Comparison of ENCODE assay signal across 17 cellular contexts in the genomic region with DNA sequence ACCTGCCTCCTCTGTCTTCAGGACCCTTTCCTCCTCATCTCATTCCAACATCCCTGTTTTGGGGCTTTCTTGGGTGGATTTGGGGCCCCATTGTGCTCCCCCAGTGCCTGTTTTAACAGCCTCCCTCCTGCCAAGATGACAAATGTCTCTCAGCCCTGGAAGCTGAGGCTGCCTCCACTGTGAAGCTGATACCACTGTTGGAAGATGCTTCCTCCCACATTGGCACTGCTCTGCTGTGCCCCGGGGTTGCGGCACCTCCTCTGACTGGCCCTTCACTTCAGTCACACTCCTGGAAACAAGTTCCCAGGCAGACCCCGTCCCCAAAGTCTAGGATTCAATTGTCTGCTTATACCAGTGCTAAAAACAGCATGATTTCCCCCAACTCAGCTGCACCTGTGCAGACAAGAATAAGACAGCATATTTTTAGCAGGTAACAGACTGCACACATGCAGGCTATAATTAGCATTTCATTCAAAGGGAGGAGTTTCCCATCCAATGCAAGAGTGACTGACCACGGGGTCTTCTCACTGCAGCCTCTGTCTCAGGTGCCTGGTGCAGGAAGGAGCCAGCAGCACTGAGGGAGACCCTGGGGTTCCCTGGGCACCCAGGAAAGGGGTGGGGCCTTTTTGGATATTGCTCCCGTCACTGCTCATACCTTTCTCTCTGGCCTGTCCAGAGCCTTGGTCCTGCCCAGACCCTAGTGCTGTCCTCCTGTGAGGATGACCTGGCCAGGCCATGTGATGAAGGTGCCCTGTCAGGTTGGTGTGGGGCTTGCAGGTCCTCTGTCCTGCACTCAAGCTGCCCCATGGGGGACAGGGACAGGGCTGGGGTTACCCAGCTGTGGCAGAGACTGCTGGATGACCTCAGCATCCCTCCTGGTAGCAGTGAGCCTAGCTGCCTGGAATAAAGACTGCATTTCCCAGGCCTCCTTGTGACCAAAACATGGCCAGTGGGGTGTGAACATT. TPM values are rescaled to one million over a fixed set of nuclear protein-coding genes. Genes with fewer than 3 reads are reported as not detected.
DNase-seq lines count a peak whose midpoint lies in the region; ATAC-seq and TF ChIP-seq lines count a peak whose summit lies in the region.
"Had no signal": no experiment of that assay in that cellular context is flagged by ENCODE, and none has a peak within 500 bp of the region (broad histone marks: within the 10 kb centered on the region; RNA-seq: fewer than 3 reads in every experiment).

No MANE protein-coding gene starts in this region.

- DNase-seq in mammary epithelial cell (peak; percentile 20), MCF 10A (ENCODE audit: unreplicated experiment) (no peak), PC-3 (no peak), epithelial cell of prostate (ENCODE audit: low read depth, low spot score) (no peak), sigmoid colon (peak; percentile 42), SK-N-SH (no peak), NCI-H526 treated with DMSO at 0.1 percent for 48 hours (lab: John Stamatoyannopoulos, UW) (no peak)
- DNase-seq: Calu3; CD4-positive, alpha-beta T cell; DMS79; NCI-H1436; NCI-H2029 treated with DMSO at 0.1 percent for 48 hours; NCI-H226; NCI-H526 had no signal

- H3F3A ChIP-seq in PC-3 (ENCODE audit: low read length, unreplicated experiment) (peaks cover 10% of the 10 kb centered on the region), SK-N-SH (replicated peaks; ENCODE audit: insufficient read depth) (no peaks in the 10 kb centered on the region)

- no TSS peak for BruUV-seq in mammary epithelial cell (replicated peaks; lab: Mats Ljungman, UMichigan)
- BruUV-seq in MCF 10A (replicated peaks; lab: Mats Ljungman, UMichigan) = no TSS peak
- BruUV-seq in PC-3 (replicated peaks; lab: Mats Ljungman, UMichigan) = TSS peak; percentile 78

- H3K4me3 ChIP-seq in mammary epithelial cell (replicated peaks in 1 of 3; ENCODE audit: insufficient read depth in 1 of 3, low read depth in 2 of 3, low read length in 3 of 3) (no peak overlapping the region), PC-3 (ENCODE audit: low read length) (no peak overlapping the region), sigmoid colon (no peak overlapping the region), SK-N-SH (ENCODE audit: low read depth in 2 of 2, low read length in 1 of 2) (no peak overlapping the region)
- H3K4me3 ChIP-seq: A549 had no signal

- ATAC-seq in PC-3 (peak; percentile 2; the same call in 1 of the 2 replicates), HG02678 (IDR thresholded peaks at IDR 0.05; ENCODE audit: unreplicated experiment) (no peak)
- ATAC-seq: HCT116 had no signal

- no peak for TF ChIP-seq POLR2A in sigmoid colon (IDR thresholded peaks at IDR 0.05)

- H3K4me2 ChIP-seq in mammary epithelial cell (ENCODE audit: insufficient read depth, low read depth, low read length) = peak overlapping the region; percentile 1
- H3K4me2 ChIP-seq in PC-3 (ENCODE audit: low read length) = peak overlapping the region; percentile 66
- no peak overlapping the region for H3K4me2 ChIP-seq in SK-N-SH
- H3K4me2 ChIP-seq: A549 had no signal

- H3K27ac ChIP-seq in mammary epithelial cell (ENCODE audit: insufficient read depth, low read depth, low read length) (peak overlapping the region; percentile 26), PC-3 (ENCODE audit: low read length) (peak overlapping the region; percentile 95), epithelial cell of prostate (peak overlapping the region; percentile 21), sigmoid colon (no peak overlapping the region), SK-N-SH (ENCODE audit: low read depth in 2 of 2, low read length in 1 of 2) (no peak overlapping the region)
- H3K27ac ChIP-seq: A549 had no signal

- CTCF ChIA-PET in mammary epithelial cell (lab: Charles Lee; ENCODE audit: low non-redundant PET) (no interaction called here), MCF 10A (lab: Yijun Ruan, JAX) (interaction anchor here (0.5 to 0.7 kb wide), 2 partner anchors 84 to 231 kb away, joined by 3 read pairs; no protein-coding TSS in a partner anchor), PC-3 (lab: Charles Lee) (no interaction called here), SK-N-SH (lab: Yijun Ruan, JAX) (no interaction called here)

- no peak overlapping the region for H3K4me3 Mint-ChIP-seq in MCF 10A (ENCODE audit: unreplicated experiment)
- H3K4me3 Mint-ChIP-seq: CD4-positive, alpha-beta T cell had no signal

- H3K79me2 ChIP-seq in mammary epithelial cell (ENCODE audit: insufficient read depth, low read length) (no peaks in the 10 kb centered on the region), PC-3 (ENCODE audit: low read length) (no peaks in the 10 kb centered on the region), SK-N-SH (ENCODE audit: insufficient read depth) (no peaks in the 10 kb centered on the region)

- no peaks in the 10 kb centered on the region for H4K20me1 ChIP-seq in mammary epithelial cell (ENCODE audit: insufficient read depth, low read length)
- H4K20me1 ChIP-seq in PC-3 (ENCODE audit: low read length) = no peaks in the 10 kb centered on the region
- no peaks in the 10 kb centered on the region for H4K20me1 ChIP-seq in SK-N-SH (ENCODE audit: insufficient read depth)

- dilution Hi-C loops in mammary epithelial cell (cut with HindIII; ENCODE audit: low sequenced_read_pairs) = no loop called here

- no peaks in the 10 kb centered on the region for H3K9me2 ChIP-seq in PC-3 (replicated peaks; ENCODE audit: low read length)
- H3K9me2 ChIP-seq in SK-N-SH = no peaks in the 10 kb centered on the region

- peaks cover 44% of the 10 kb centered on the region for H3K4me1 Mint-ChIP-seq in MCF 10A (ENCODE audit: insufficient read depth, unreplicated experiment)

- H2AFZ ChIP-seq in mammary epithelial cell (ENCODE audit: low read depth, low read length) = no peak overlapping the region
- no peak overlapping the region for H2AFZ ChIP-seq in PC-3 (ENCODE audit: low read length)
- no peak overlapping the region for H2AFZ ChIP-seq in SK-N-SH (ENCODE audit: low read depth)

- H3K27ac Mint-ChIP-seq in MCF 10A (ENCODE audit: low read depth, unreplicated experiment) = no peak overlapping the region
- H3K27ac Mint-ChIP-seq: CD4-positive, alpha-beta T cell had no signal

- POLR2A ChIA-PET in MCF 10A (lab: Yijun Ruan, JAX) (interaction anchor here (1.2 to 3.0 kb wide), 6 partner anchors 9 to 111 kb away, joined by 4 to 17 read pairs (median 11); no protein-coding TSS in a partner anchor), PC-3 (lab: Charles Lee; ENCODE audit: unreplicated experiment) (interaction anchor here (1.1 kb wide), 1 partner anchor 7 kb away, joined by 4 read pairs; no protein-coding TSS in a partner anchor), SK-N-SH (lab: Yijun Ruan, JAX) (no interaction called here)

- H3K27me3 Mint-ChIP-seq in MCF 10A (ENCODE audit: insufficient read depth, unreplicated experiment) = no peaks in the 10 kb centered on the region

- no peaks in the 10 kb centered on the region for H3K27me3 ChIP-seq in mammary epithelial cell (ENCODE audit: insufficient read depth, low read length)
- H3K27me3 ChIP-seq in PC-3 (ENCODE audit: low read length) = no peaks in the 10 kb centered on the region
- H3K27me3 ChIP-seq in sigmoid colon = no peaks in the 10 kb centered on the region
- no peaks in the 10 kb centered on the region; the same call in 1 of the 2 replicates for H3K27me3 ChIP-seq in SK-N-SH (ENCODE audit: insufficient read depth)

- no peak for TF ChIP-seq RAD21 in SK-N-SH (IDR thresholded peaks at IDR 0.05; ENCODE audit: low read length)

- in situ Hi-C loops in mammary epithelial cell (cut with MboI; ENCODE audit: low sequenced_read_pairs in 2 of 2) = no loop called here

- peaks cover 4% of the 10 kb centered on the region for H3K36me3 Mint-ChIP-seq in MCF 10A (ENCODE audit: insufficient read depth, unreplicated experiment)

- no peak for TF ChIP-seq EP300 in sigmoid colon (IDR thresholded peaks at IDR 0.05)
- TF ChIP-seq EP300 in SK-N-SH (IDR thresholded peaks at IDR 0.05; ENCODE audit: borderline replicate concordance in 1 of 2, low read depth in 1 of 2, low read length in 1 of 2) = no peak

- H3K36me3 ChIP-seq in mammary epithelial cell (ENCODE audit: insufficient read depth, low read length) = no peaks in the 10 kb centered on the region
- H3K36me3 ChIP-seq in PC-3 (ENCODE audit: low read depth, low read length) = no peaks in the 10 kb centered on the region
- H3K36me3 ChIP-seq in sigmoid colon = no peaks in the 10 kb centered on the region
- no peaks in the 10 kb centered on the region for H3K36me3 ChIP-seq in SK-N-SH (replicated peaks in 1 of 2; ENCODE audit: control insufficient read depth in 1 of 2, insufficient read depth in 2 of 2, low read length in 1 of 2)

- intact Hi-C loops in mammary epithelial cell (cut with micrococcal nuclease) (no loop called here), MCF 10A (cut with micrococcal nuclease) (no loop called here), PC-3 (cut with micrococcal nuclease) (loop anchor here (1.0 to 10.0 kb wide), 4 partner anchors 7 to 108 kb away; no protein-coding TSS in a partner anchor), sigmoid colon (cut with DNase I) (no loop called here)

- H3K9me3 ChIP-seq in mammary epithelial cell (replicated peaks; ENCODE audit: insufficient read depth, low read length) (no peaks in the 10 kb centered on the region), PC-3 (ENCODE audit: low read length) (no peaks in the 10 kb centered on the region), sigmoid colon (no peaks in the 10 kb centered on the region), SK-N-SH (no peaks in the 10 kb centered on the region)

- WGBS in mammary epithelial cell (ENCODE audit: low coverage, missing lambda C conversion rate) = 73% methylated on average over 3 of the region's 5 CpGs
- WGBS in sigmoid colon, 2 donors = 48 to 68% methylated on average over 5 of the region's 5 CpGs
- 29% methylated on average over 4 of the region's 5 CpGs for WGBS in SK-N-SH (ENCODE audit: low lambda C conversion rate)

- no peak overlapping the region for H3K9ac ChIP-seq in mammary epithelial cell (ENCODE audit: insufficient read depth, low read length)
- peak overlapping the region; percentile 62 for H3K9ac ChIP-seq in PC-3 (ENCODE audit: low read length)
- no peak overlapping the region for H3K9ac ChIP-seq in SK-N-SH

- H3K9me3 Mint-ChIP-seq in MCF 10A (ENCODE audit: unreplicated experiment) = peaks cover 19% of the 10 kb centered on the region
- H3K9me3 Mint-ChIP-seq: CD4-positive, alpha-beta T cell had no signal

- H3K4me1 ChIP-seq in mammary epithelial cell (ENCODE audit: insufficient read depth, low read length) (peaks cover 29% of the 10 kb centered on the region), PC-3 (ENCODE audit: insufficient read depth, low read length) (peaks cover 56% of the 10 kb centered on the region), sigmoid colon (no peaks in the 10 kb centered on the region), SK-N-SH (ENCODE audit: control insufficient read depth in 1 of 2, insufficient read depth in 2 of 2, low read depth in 1 of 2, low read length in 1 of 2) (no peaks in the 10 kb centered on the region; a peak in 1 of 4 replicates)

- TF ChIP-seq CTCF in mammary epithelial cell (conservative IDR thresholded peaks at IDR 0.05 in 1 of 2, IDR thresholded peaks at IDR 0.05 in 1 of 2; ENCODE audit: extremely low read depth in 1 of 2, insufficient read depth in 1 of 2, low read depth in 1 of 2, low read length in 2 of 2) = no peak
- no peak for TF ChIP-seq CTCF in MCF 10A (IDR thresholded peaks at IDR 0.05; ENCODE audit: unreplicated experiment)
- no peak for TF ChIP-seq CTCF in PC-3 (conservative IDR thresholded peaks at IDR 0.05; ENCODE audit: low read depth, low read length)
- TF ChIP-seq CTCF in sigmoid colon (IDR thresholded peaks at IDR 0.05) = no peak
- TF ChIP-seq CTCF in SK-N-SH (IDR thresholded peaks at IDR 0.05) = no peak

RNA-seq across cellular contexts. Expression of gene SULF2, which starts 31.5 kb away (rescaled TPM):
- total RNA-seq in mammary epithelial cell = 100 to 1,000 TPM; 256 to 276 TPM
- 44.0 TPM for polyA plus RNA-seq in mammary epithelial cell
- 176 TPM for polyA minus RNA-seq in mammary epithelial cell
- 68.7 and 82.2 TPM in 2 replicates for total RNA-seq in MCF 10A (2022)
- total RNA-seq in PC-3 (2014; rRNA removed) = 340 and 372 TPM in 2 replicates
- 10 to 100 TPM; 14.6 to 63.4 (median 35.7) TPM for total RNA-seq in sigmoid colon
- polyA plus RNA-seq in sigmoid colon = 10 to 100 TPM; 18.0 to 70.1 (median 22.2) TPM
- 11.3 and 20.2 TPM in 2 replicates for polyA plus RNA-seq in SK-N-SH (2012; rRNA removed)
- 13.5 and 13.7 TPM in 2 replicates for polyA plus RNA-seq in SK-N-SH (2012; cell fraction: cytosol; rRNA removed)
- 24.2 and 34.3 TPM in 2 replicates for polyA plus RNA-seq in SK-N-SH (2012; cell fraction: nucleus; rRNA removed)

Comparison
In these comparisons a context has a peak if more than half of its experiments do, and no peak if none do; other contexts are left out.
1. DNase-seq: peak in mammary epithelial cell (single experiment) and sigmoid colon (single experiment); none in MCF 10A (single experiment), PC-3 (single experiment), epithelial cell of prostate (single experiment), SK-N-SH (single experiment) and NCI-H526 treated with DMSO at 0.1 percent for 48 hours (single experiment).
2. H3K27ac ChIP-seq: peak in mammary epithelial cell (single experiment), PC-3 (single experiment) and epithelial cell of prostate (single experiment); none in sigmoid colon (0 of 4) and SK-N-SH (0 of 2).